ENCODE assay signal across 11 cellular contexts in the genomic region with DNA sequence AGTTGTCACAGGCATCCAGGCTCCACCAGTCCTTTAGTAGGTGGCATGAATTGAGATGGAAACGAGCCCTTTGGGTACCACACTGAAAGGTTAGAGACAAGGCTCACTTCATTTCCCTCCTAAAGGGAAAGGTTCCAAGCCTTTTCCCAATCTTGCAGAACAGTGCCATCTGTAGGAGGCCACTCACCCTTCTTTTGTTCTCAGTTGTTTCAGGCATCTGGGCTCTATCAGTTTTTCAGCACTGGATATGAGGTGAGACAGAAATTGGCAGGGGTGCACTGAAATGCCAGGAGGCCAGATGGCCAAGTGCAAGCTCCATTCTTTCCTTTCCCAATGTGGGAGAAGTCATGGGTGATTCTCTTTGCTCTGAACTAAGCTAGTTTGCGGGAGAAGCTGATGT. TPM values are rescaled to one million over a fixed set of nuclear protein-coding genes. Genes with fewer than 3 reads are reported as not detected.
DNase-seq lines count a peak whose midpoint lies in the region; ATAC-seq and TF ChIP-seq lines count a peak whose summit lies in the region.
"Had no signal": no experiment of that assay in that cellular context is flagged by ENCODE, and none has a peak within 500 bp of the region (broad histone marks: within the 10 kb centered on the region; RNA-seq: fewer than 3 reads in every experiment).

No MANE protein-coding gene starts in this region.

- peaks cover 52% of the 10 kb centered on the region for H3K36me3 Mint-ChIP-seq in activated CD8-positive, alpha-beta memory T cell treated with anti-CD3 and anti-CD28 coated beads, Interleukin-2, amount 10 ng/mL, durations not matched to agents 7 days and 5 days

- CTCF ChIA-PET in activated CD8-positive, alpha-beta memory T cell treated with anti-CD3 and anti-CD28 coated beads, Interleukin-2, amount 10 ng/mL, durations not matched to agents 7 days and 5 days (lab: Charles Lee): interaction anchor here (0.7 to 1.7 kb wide), 2 partner anchors 9 to 15 kb away, joined by 4 read pairs; no protein-coding TSS in a partner anchor

- H3K27ac Mint-ChIP-seq in activated CD8-positive, alpha-beta memory T cell treated with anti-CD3 and anti-CD28 coated beads, Interleukin-2, amount 10 ng/mL, durations not matched to agents 7 days and 5 days: no peak overlapping the region

- no peaks in the 10 kb centered on the region for H3K27me3 Mint-ChIP-seq in activated CD8-positive, alpha-beta memory T cell treated with anti-CD3 and anti-CD28 coated beads, Interleukin-2, amount 10 ng/mL, durations not matched to agents 7 days and 5 days

- H3K4me3 ChIP-seq in cardiac fibroblast (replicated peaks in 1 of 2; ENCODE audit: low read depth in 2 of 2, low read length in 2 of 2): no peak overlapping the region

- peaks cover 25% of the 10 kb centered on the region for H3K9me3 Mint-ChIP-seq in activated CD8-positive, alpha-beta memory T cell treated with anti-CD3 and anti-CD28 coated beads, Interleukin-2, amount 10 ng/mL, durations not matched to agents 7 days and 5 days (ENCODE audit: low read depth)

- H3K4me3 Mint-ChIP-seq in activated CD8-positive, alpha-beta memory T cell treated with anti-CD3 and anti-CD28 coated beads, Interleukin-2, amount 10 ng/mL, durations not matched to agents 7 days and 5 days: no peak overlapping the region

- 0 out of 2 replicates have a peak, but pooled peaks have one; percentile 12 for TF ChIP-seq CTCF in LNCAP (IDR thresholded peaks at IDR 0.05)
- TF ChIP-seq CTCF in cardiac fibroblast (IDR thresholded peaks at IDR 0.05; ENCODE audit: low read depth, low read length): peak; percentile 37

- no peak for ATAC-seq in activated CD8-positive, alpha-beta memory T cell treated with anti-CD3 and anti-CD28 coated beads, Interleukin-2, amount 10 ng/mL, durations not matched to agents 7 days and 5 days

- H3K4me1 Mint-ChIP-seq in activated CD8-positive, alpha-beta memory T cell treated with anti-CD3 and anti-CD28 coated beads, Interleukin-2, amount 10 ng/mL, durations not matched to agents 7 days and 5 days: no peaks in the 10 kb centered on the region

- DNase-seq in DMS 273 (lab: John Stamatoyannopoulos, UW; ENCODE audit: unreplicated experiment) (peak; percentile 76), cardiac fibroblast (ENCODE audit: low read depth in 2 of 2) (peak; percentile 42 to 46), iris pigment epithelial cell (ENCODE audit: low read depth) (peak; percentile 42), NCI-H128 (lab: John Stamatoyannopoulos, UW; ENCODE audit: unreplicated experiment) (no peak)
- DNase-seq in activated CD4-positive, CD25-positive, alpha-beta regulatory T cell treated with anti-CD3 and anti-CD28 coated beads, Interleukin-2, amount 50 U/mL, for 72 hours: no peak
- no peak for DNase-seq in activated CD8-positive, alpha-beta memory T cell treated with anti-CD3 and anti-CD28 coated beads, Interleukin-2, amount 10 ng/mL, durations not matched to agents 7 days and 5 days
- DNase-seq: activated T-cell treated with anti-CD3 and anti-CD28 coated beads, Interleukin-2, amount 50 U/mL, for 1 hour; aorta; SHP77 treated with DMSO at 0.1 percent for 48 hours; substantia nigra had no signal

RNA-seq across cellular contexts. Expression of gene FBXO33, which starts 15.2 kb away (rescaled TPM):
- total RNA-seq in activated CD8-positive, alpha-beta memory T cell treated with anti-CD3 and anti-CD28 coated beads, Interleukin-2, amount 10 ng/mL, durations not matched to agents 7 days and 5 days: 10 to 100 TPM; 17.5 to 19.9 TPM

Comparison
In these comparisons a context has a peak if more than half of its experiments do, and no peak if none do; other contexts are left out.
1. DNase-seq: peak in DMS 273 (single experiment), cardiac fibroblast (2 of 2) and iris pigment epithelial cell (single experiment); none in NCI-H128 (single experiment), activated CD4-positive, CD25-positive, alpha-beta regulatory T cell treated with anti-CD3 and anti-CD28 coated beads, Interleukin-2, amount 50 U/mL, for 72 hours (single experiment) and activated CD8-positive, alpha-beta memory T cell treated with anti-CD3 and anti-CD28 coated beads, Interleukin-2, amount 10 ng/mL, durations not matched to agents 7 days and 5 days (single experiment).